ENCODE assay signal across 8 cellular contexts in genomic region chr12:388547-389137, GRCh38. TPM values are rescaled to one million over a fixed set of nuclear protein-coding genes. Genes with fewer than 3 reads are reported as not detected.
DNase-seq lines count a peak whose midpoint lies in the region; ATAC-seq and TF ChIP-seq lines count a peak whose summit lies in the region.

No MANE protein-coding gene starts in this region.

- H3K27me3 ChIP-seq in dorsolateral prefrontal cortex, result no peaks in the 10 kb centered on the region
- H3K27me3 ChIP-seq in mononuclear cell (ENCODE audit: insufficient read depth, low read length), result no peaks in the 10 kb centered on the region

- CTCF ChIA-PET in T-cell (lab: Charles Lee), result interaction anchor here (0.5 to 2.9 kb wide), 4 partner anchors 12 to 253 kb away, joined by 3 to 26 read pairs (median 4); partner anchors contain the start of gene CCDC77 (in 2 of the 2)

- POLR2A ChIA-PET in T-cell (lab: Charles Lee), result interaction anchor here (0.5 to 2.9 kb wide), 9 partner anchors 12 to 362 kb away, joined by 3 to 14 read pairs (median 5); partner anchors contain the start of gene CCDC77 (in 2 of the 2)

- H3K9me3 ChIP-seq in mononuclear cell (ENCODE audit: low read depth, low read length), result no peaks in the 10 kb centered on the region

- ATAC-seq in GM18517 (IDR thresholded peaks at IDR 0.05; ENCODE audit: unreplicated experiment) (peak; percentile 23), HG02943 (IDR thresholded peaks at IDR 0.05; ENCODE audit: low read depth, unreplicated experiment) (peak; percentile 19), T-cell (replicated peaks in 1 of 4) (peak; percentile 54 to 62 (median 60))

- peaks cover 15% of the 10 kb centered on the region for H3K36me3 Mint-ChIP-seq in T-cell
- peaks cover 23% of the 10 kb centered on the region for H3K36me3 Mint-ChIP-seq in stimulated activated naive CD8-positive, alpha-beta T cell treated with anti-CD3 and anti-CD28 coated beads, Interleukin-15, Interleukin-2, amounts not matched to agents 100 ng/mL and 50 ng/mL, for 24 hours (ENCODE audit: low read depth)

- H3K4me1 ChIP-seq in mononuclear cell (ENCODE audit: insufficient read depth, low read length), result peaks cover 31% of the 10 kb centered on the region

- peak overlapping the region; percentile 98 for H3K27ac Mint-ChIP-seq in T-cell
- H3K27ac Mint-ChIP-seq in stimulated activated naive CD8-positive, alpha-beta T cell treated with anti-CD3 and anti-CD28 coated beads, Interleukin-15, Interleukin-2, amounts not matched to agents 100 ng/mL and 50 ng/mL, for 24 hours, result peak overlapping the region; percentile 98

- peaks cover 50 to 62% (median 54%) of the 10 kb centered on the region in 3 donors for H3K4me1 Mint-ChIP-seq in T-cell
- peaks cover 45% of the 10 kb centered on the region for H3K4me1 Mint-ChIP-seq in stimulated activated naive CD8-positive, alpha-beta T cell treated with anti-CD3 and anti-CD28 coated beads, Interleukin-15, Interleukin-2, amounts not matched to agents 100 ng/mL and 50 ng/mL, for 24 hours (ENCODE audit: low read depth)

- H3K4me3 ChIP-seq in dorsolateral prefrontal cortex (peak overlapping the region; percentile 67 to 100 (median 89)), mononuclear cell (ENCODE audit: low read length) (peak overlapping the region; percentile 99)

- DNase-seq in T-cell (peak in 32 of 34 experiments; percentile 30 to 68 (median 55)), dorsolateral prefrontal cortex (peak in 2 of 10 donors; percentile 16 to 17), NCI-H748 (lab: John Stamatoyannopoulos, UW; ENCODE audit: unreplicated experiment) (no peak), SKM-1 (lab: John Stamatoyannopoulos, UW; ENCODE audit: unreplicated experiment) (no peak)

- no peak for TF ChIP-seq CTCF in dorsolateral prefrontal cortex (IDR thresholded peaks at IDR 0.05 in 54 of 56, conservative IDR thresholded peaks at IDR 0.05 in 2 of 56; ENCODE audit: low read depth in 1 of 56, partially characterized antibody in 56 of 56)

- intact Hi-C loops in dorsolateral prefrontal cortex (cut with DNase I), result loop anchor here (1.0 kb wide), 1 partner anchor 13 kb away; the partner anchor contains the start of gene CCDC77 (in 2 of the 2)

- peak overlapping the region; percentile 84 to 97 (median 96) for H3K4me3 Mint-ChIP-seq in T-cell
- H3K4me3 Mint-ChIP-seq in stimulated activated naive CD8-positive, alpha-beta T cell treated with anti-CD3 and anti-CD28 coated beads, Interleukin-15, Interleukin-2, amounts not matched to agents 100 ng/mL and 50 ng/mL, for 24 hours, result peak overlapping the region; percentile 97

- H3K27me3 Mint-ChIP-seq in T-cell, result no peaks in the 10 kb centered on the region
- no peaks in the 10 kb centered on the region for H3K27me3 Mint-ChIP-seq in stimulated activated naive CD8-positive, alpha-beta T cell treated with anti-CD3 and anti-CD28 coated beads, Interleukin-15, Interleukin-2, amounts not matched to agents 100 ng/mL and 50 ng/mL, for 24 hours

- no peaks in the 10 kb centered on the region for H3K9me3 Mint-ChIP-seq in T-cell
- H3K9me3 Mint-ChIP-seq in stimulated activated naive CD8-positive, alpha-beta T cell treated with anti-CD3 and anti-CD28 coated beads, Interleukin-15, Interleukin-2, amounts not matched to agents 100 ng/mL and 50 ng/mL, for 24 hours, result no peaks in the 10 kb centered on the region

- H3K27ac ChIP-seq in dorsolateral prefrontal cortex, result peak overlapping the region; percentile 84 to 98 (median 94)

RNA-seq across cellular contexts. Expression of gene KDM5A, which starts 0.5 kb away (rescaled TPM):
- total RNA-seq in T-cell (100 to 1,000 TPM; 126 to 157 (median 142) TPM), dorsolateral prefrontal cortex (100 to 1,000 TPM in 2 of 120 experiments, 10 to 100 TPM in 118; 41.6 to 106 (median 69.8) TPM), mononuclear cell (123 TPM)

RNA-seq across cellular contexts. Expression of gene CCDC77, which starts 12.8 kb away (rescaled TPM):
- total RNA-seq in T-cell (10 to 100 TPM in 3 of 5 donors, 1 to 10 TPM in 2; 9.7 to 14.6 (median 10.3) TPM), dorsolateral prefrontal cortex (10 to 100 TPM in 58 of 120 experiments, 1 to 10 TPM in 62; 5.3 to 21.3 (median 9.9) TPM), mononuclear cell (8.4 TPM)

Comparison
In these comparisons a context has a peak if more than half of its experiments do, and no peak if none do; other contexts are left out.
1. DNase-seq: peak in T-cell (32 of 34); none in NCI-H748 (single experiment) and SKM-1 (single experiment).
2. Peak in every context shown above with its lines, with median percentiles within 50 percentile points of each other: ATAC-seq.